In the genomic region with DNA sequence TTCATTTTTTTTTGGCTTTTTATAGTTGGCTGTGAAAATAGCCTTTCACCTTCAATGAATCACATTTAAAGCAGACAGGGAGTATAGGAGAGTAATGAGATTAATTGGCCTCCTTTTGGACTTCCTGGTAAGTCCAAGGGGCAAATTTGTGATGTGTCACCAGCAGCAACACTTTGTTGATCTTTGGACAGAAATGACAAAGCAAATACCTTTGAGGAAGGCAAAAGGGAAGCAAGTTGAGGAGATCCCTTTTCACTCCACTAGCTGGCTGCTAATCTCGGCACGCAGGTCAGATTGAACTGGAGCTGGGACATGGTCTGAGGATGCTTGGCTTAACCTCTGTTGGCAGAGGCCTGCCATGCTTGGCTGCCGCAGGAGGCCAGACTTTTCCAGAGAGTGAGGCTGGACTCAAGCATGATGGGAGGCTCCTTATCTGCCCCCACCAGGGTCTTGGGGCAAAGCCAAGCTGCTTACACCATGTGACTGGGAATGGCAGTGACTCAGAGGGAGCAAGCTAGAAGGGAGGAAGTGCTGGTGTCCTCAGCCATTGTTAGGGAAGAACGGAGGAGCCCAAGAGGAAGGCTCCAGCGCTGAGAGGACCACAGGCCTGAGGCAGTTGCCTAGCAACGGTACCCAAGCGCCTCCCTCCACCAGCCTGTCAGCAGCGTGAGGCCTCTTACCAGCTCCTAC, we compare ENCODE assay signal across 1 cellular context.
TF ChIP-seq lines count a peak whose summit lies in the region.

No MANE protein-coding gene starts in this region.

TF ChIP-seq in K562, 482 proteins besides CTCF, POLR2A, EP300 and RAD21 (continued from another document):
- TF ChIP-seq, protein P1, sequence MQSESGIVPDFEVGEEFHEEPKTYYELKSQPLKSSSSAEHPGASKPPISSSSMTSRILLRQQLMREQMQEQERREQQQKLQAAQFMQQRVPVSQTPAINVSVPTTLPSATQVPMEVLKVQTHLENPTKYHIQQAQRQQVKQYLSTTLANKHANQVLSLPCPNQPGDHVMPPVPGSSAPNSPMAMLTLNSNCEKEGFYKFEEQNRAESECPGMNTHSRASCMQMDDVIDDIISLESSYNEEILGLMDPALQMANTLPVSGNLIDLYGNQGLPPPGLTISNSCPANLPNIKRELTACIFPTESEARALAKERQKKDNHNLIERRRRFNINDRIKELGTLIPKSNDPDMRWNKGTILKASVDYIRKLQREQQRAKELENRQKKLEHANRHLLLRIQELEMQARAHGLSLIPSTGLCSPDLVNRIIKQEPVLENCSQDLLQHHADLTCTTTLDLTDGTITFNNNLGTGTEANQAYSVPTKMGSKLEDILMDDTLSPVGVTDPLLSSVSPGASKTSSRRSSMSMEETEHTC (IDR thresholded peaks at IDR 0.05), result peak; percentile 67; the same call in 1 of the 2 replicates
- TF ChIP-seq DDX20 (tag; IDR thresholded peaks at IDR 0.05; ENCODE audit: low read depth), result no peak
- TF ChIP-seq NR2C1 (IDR thresholded peaks at IDR 0.05), result no peak
- no peak for TF ChIP-seq NR2C1 (tag; IDR thresholded peaks at IDR 0.05)
- TF ChIP-seq, protein P2, sequence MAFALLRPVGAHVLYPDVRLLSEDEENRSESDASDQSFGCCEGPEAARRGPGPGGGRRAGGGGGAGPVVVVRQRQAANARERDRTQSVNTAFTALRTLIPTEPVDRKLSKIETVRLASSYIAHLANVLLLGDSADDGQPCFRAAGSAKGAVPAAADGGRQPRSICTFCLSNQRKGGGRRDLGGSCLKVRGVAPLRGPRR (CRISPR knock-in tag; IDR thresholded peaks at IDR 0.05), result no peak
- TF ChIP-seq, protein P3, sequence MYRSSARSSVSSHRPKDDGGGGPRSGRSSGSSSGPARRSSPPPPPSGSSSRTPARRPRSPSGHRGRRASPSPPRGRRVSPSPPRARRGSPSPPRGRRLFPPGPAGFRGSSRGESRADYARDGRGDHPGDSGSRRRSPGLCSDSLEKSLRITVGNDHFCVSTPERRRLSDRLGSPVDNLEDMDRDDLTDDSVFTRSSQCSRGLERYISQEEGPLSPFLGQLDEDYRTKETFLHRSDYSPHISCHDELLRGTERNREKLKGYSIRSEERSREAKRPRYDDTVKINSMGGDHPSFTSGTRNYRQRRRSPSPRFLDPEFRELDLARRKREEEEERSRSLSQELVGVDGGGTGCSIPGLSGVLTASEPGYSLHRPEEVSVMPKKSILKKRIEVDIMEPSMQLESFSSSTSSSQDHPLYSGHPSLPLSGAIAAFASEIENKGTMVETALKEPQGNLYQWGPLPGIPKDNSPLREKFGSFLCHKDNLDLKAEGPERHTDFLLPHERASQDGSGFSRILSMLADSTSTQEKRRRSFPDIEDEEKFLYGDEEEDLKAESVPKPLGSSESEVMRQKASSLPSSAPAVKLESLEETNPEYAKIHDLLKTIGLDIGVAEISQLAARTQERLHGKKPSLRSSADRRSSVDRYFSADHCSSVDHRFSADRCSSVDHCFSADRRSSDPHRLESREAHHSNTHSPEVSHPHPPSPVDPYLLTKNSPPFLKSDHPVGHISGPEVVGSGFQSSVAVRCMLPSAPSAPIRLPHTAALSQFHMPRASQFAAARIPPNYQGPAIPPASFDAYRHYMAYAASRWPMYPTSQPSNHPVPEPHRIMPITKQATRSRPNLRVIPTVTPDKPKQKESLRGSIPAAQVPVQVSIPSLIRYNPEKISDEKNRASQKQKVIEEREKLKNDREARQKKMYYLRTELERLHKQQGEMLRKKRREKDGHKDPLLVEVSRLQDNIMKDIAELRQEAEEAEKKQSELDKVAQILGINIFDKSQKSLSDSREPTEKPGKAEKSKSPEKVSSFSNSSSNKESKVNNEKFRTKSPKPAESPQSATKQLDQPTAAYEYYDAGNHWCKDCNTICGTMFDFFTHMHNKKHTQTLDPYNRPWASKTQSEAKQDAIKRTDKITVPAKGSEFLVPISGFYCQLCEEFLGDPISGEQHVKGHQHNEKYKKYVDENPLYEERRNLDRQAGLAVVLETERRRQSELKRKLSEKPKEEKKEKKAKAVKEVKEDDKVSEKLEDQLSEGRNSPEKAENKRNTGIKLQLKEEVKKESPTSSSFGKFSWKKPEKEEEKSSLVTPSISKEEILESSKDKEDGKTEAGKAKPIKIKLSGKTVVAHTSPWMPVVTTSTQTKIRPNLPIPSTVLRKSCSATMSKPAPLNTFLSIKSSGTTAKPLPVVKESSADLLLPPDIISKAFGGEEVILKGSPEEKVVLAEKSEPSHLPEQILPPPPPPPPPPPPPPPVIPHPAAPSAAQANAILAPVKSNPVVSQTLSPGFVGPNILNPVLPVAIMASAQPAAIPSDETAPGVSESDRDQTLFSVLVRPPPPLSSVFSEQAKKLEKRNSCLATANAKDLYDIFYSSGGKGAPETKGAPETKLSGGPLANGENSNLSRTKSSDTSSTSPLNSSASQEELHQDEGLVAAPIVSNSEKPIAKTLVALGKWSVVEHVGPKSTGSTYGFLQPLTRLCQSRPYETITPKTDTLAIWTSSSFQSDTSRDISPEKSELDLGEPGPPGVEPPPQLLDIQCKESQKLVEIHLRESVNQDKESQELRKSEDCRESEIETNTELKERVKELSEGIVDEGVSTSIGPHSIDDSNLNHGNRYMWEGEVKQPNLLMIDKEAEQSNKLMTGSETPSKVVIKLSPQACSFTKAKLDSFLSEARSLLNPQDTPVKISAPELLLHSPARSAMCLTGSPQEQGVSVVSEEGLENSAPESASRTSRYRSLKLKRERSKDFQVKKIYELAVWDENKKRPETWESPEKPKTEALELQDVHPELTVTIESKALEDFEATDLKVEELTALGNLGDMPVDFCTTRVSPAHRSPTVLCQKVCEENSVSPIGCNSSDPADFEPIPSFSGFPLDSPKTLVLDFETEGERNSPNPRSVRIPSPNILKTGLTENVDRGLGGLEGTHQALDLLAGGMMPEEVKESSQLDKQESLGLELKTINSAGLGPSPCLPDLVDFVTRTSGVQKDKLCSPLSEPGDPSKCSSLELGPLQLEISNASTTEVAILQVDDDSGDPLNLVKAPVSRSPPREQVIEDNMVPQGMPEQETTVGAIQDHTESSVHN (IDR thresholded peaks at IDR 0.05; ENCODE audit: borderline replicate concordance in 1 of 2, low read depth in 1 of 2), result no peak
- no peak for TF ChIP-seq MYBL2 (IDR thresholded peaks at IDR 0.05; ENCODE audit: low read depth)
- TF ChIP-seq MYBL2 (CRISPR knock-in tag; IDR thresholded peaks at IDR 0.05; ENCODE audit: borderline replicate concordance), result no peak
- no peak for TF ChIP-seq TEAD1 (CRISPR knock-in tag; IDR thresholded peaks at IDR 0.05)
- TF ChIP-seq POLR2H (tag; IDR thresholded peaks at IDR 0.05; ENCODE audit: low read depth), result no peak
- no peak for TF ChIP-seq BCL6 (CRISPR knock-in tag; IDR thresholded peaks at IDR 0.05)
- TF ChIP-seq NR2C2 (CRISPR knock-in tag; IDR thresholded peaks at IDR 0.05), result no peak
- peak; percentile 76 for TF ChIP-seq NR2C2 (tag; IDR thresholded peaks at IDR 0.05)
- no peak for TF ChIP-seq WHSC1 (IDR thresholded peaks at IDR 0.05; ENCODE audit: low read length)
- no peak for TF ChIP-seq ZFPM2 (CRISPR knock-in tag; IDR thresholded peaks at IDR 0.05)
- TF ChIP-seq TCF3 (CRISPR knock-in tag; IDR thresholded peaks at IDR 0.05), result peak; percentile 64; the same call in 1 of the 2 replicates
- no peak for TF ChIP-seq SIN3B (IDR thresholded peaks at IDR 0.05; ENCODE audit: low read depth)
- TF ChIP-seq SMARCE1 (IDR thresholded peaks at IDR 0.05), result peak; percentile 59; the same call in 1 of the 2 replicates
- TF ChIP-seq FOXA3 (CRISPR knock-in tag; conservative IDR thresholded peaks at IDR 0.05 in 1 of 2, IDR thresholded peaks at IDR 0.05 in 1 of 2), result peak in 1 of 2 experiments; percentile 69; a peak in 2 of 4 replicates
- TF ChIP-seq, protein P4, sequence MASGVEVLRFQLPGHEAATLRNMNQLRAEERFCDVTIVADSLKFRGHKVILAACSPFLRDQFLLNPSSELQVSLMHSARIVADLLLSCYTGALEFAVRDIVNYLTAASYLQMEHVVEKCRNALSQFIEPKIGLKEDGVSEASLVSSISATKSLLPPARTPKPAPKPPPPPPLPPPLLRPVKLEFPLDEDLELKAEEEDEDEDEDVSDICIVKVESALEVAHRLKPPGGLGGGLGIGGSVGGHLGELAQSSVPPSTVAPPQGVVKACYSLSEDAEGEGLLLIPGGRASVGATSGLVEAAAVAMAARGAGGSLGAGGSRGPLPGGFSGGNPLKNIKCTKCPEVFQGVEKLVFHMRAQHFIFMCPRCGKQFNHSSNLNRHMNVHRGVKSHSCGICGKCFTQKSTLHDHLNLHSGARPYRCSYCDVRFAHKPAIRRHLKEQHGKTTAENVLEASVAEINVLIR (CRISPR knock-in tag; IDR thresholded peaks at IDR 0.05), result no peak
- TF ChIP-seq ETV1 (tag; conservative IDR thresholded peaks at IDR 0.05; ENCODE audit: low read depth), result no peak
- TF ChIP-seq CBX8 (IDR thresholded peaks at IDR 0.05; ENCODE audit: borderline replicate concordance, extremely low read depth, low read depth, low read length, poor library complexity, severe bottlenecking), result no peak
- no peak for TF ChIP-seq NR2F6 (CRISPR knock-in tag; IDR thresholded peaks at IDR 0.05)
TF ChIP-seq in K562: peak in this region for 63.
